ENCODE assay signal across 2 cellular contexts in genomic region chr13:21152251-21152899, GRCh38.
TF ChIP-seq lines count a peak whose summit lies in the region.

No MANE protein-coding gene starts in this region.

TF ChIP-seq in HepG2, 621 proteins besides CTCF, POLR2A, EP300 and RAD21:
- TF ChIP-seq MED8 (CRISPR knock-in tag; IDR thresholded peaks at IDR 0.05; ENCODE audit: insufficient replicate concordance) (no peak), KLF11 (CRISPR knock-in tag; IDR thresholded peaks at IDR 0.05) (no peak), HIVEP1 (CRISPR knock-in tag; IDR thresholded peaks at IDR 0.05) (no peak), FOXK1 (CRISPR knock-in tag; IDR thresholded peaks at IDR 0.05; ENCODE audit: borderline replicate concordance, low read depth) (no peak), PHF20 (CRISPR knock-in tag; IDR thresholded peaks at IDR 0.05) (no peak), ZBTB14 (CRISPR knock-in tag; IDR thresholded peaks at IDR 0.05) (no peak), NBN (conservative IDR thresholded peaks at IDR 0.05) (no peak), SRY (CRISPR knock-in tag; IDR thresholded peaks at IDR 0.05) (no peak)
- TF ChIP-seq, protein P1, sequence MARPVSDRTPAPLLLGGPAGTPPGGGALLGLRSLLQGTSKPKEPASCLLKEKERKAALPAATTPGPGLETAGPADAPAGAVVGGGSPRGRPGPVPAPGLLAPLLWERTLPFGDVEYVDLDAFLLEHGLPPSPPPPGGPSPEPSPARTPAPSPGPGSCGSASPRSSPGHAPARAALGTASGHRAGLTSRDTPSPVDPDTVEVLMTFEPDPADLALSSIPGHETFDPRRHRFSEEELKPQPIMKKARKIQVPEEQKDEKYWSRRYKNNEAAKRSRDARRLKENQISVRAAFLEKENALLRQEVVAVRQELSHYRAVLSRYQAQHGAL (CRISPR knock-in tag; IDR thresholded peaks at IDR 0.05; ENCODE audit: not compliant biosample characterization), result no peak

TF ChIP-seq in H1, 55 proteins besides CTCF, POLR2A, EP300 and RAD21:
- TF ChIP-seq NRF1 (IDR thresholded peaks at IDR 0.05; ENCODE audit: low read depth, low read length), result no peak
- no peak for TF ChIP-seq ASH2L (IDR thresholded peaks at IDR 0.05; ENCODE audit: low read length)
- no peak for TF ChIP-seq EGR1 (IDR thresholded peaks at IDR 0.05; ENCODE audit: borderline replicate concordance, low read depth, low read length)
